7 cellular contexts compared by ENCODE assay signal in genomic region chr2:84383271-84383670, GRCh38.
"Had no signal": no experiment of that assay in that cellular context is flagged by ENCODE, and none has a peak within 500 bp of the region (broad histone marks: within the 10 kb centered on the region; RNA-seq: fewer than 3 reads in every experiment).

No MANE protein-coding gene starts in this region.

- H3K36me3 Mint-ChIP-seq: IgD-negative memory B cell had no signal

- H3K27ac Mint-ChIP-seq: HFFc6, IgD-negative memory B cell had no signal

- H3K9me3 Mint-ChIP-seq: HFFc6 had no signal

- H3K4me1 Mint-ChIP-seq: IgD-negative memory B cell had no signal

- DNase-seq: GM23248, GOT3, H7, HFFc6 had no signal

- FAIRE-seq: HTR-8/SVneo had no signal

- ATAC-seq: HCT116 had no signal

- H3K4me3 Mint-ChIP-seq: HFFc6, IgD-negative memory B cell had no signal
